In the genomic region with DNA sequence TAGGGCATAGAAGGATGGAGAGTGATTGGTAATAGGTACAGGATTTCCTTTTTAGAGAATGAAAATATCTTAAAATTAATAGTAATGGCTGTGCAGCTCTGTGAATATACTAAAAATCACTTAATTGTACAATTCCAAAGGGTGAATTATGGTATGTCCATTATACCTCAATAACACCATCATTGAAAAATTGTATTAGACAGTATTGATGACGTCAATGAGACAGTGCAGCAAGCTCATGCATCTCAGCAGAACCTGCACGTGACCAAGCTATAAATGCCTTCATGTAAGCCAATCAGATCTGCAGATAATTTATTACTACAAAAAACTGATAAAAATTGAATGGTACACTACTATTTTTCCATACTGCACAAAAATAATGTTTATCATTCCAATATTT, we compare ENCODE assay signal across 34 cellular contexts.
DNase-seq lines count a peak whose midpoint lies in the region; ATAC-seq, FAIRE-seq and TF ChIP-seq lines count a peak whose summit lies in the region.
"Had no signal": no experiment of that assay in that cellular context is flagged by ENCODE, and none has a peak within 500 bp of the region (broad histone marks: within the 10 kb centered on the region; RNA-seq: fewer than 3 reads in every experiment).

No MANE protein-coding gene starts in this region.

- H3K79me2 ChIP-seq in HepG2 (ENCODE audit: insufficient read depth, low read length) (no peaks in the 10 kb centered on the region), osteoblast (ENCODE audit: insufficient read depth, low read length) (no peaks in the 10 kb centered on the region)

- H3K27ac Mint-ChIP-seq in type B pancreatic cell, result no peak overlapping the region
- H3K27ac Mint-ChIP-seq: B cell; CD14-positive monocyte; CD4-positive, alpha-beta memory T cell; CD4-positive, alpha-beta T cell; CD4-positive, CD25-positive, alpha-beta regulatory T cell; CD8-positive, alpha-beta memory T cell; CD8-positive, alpha-beta T cell had no signal

- TF ChIP-seq CTCF in HepG2 (CRISPR knock-in tag; IDR thresholded peaks at IDR 0.05), result no peak
- TF ChIP-seq CTCF in right lobe of liver (IDR thresholded peaks at IDR 0.05), result no peak
- no peak for TF ChIP-seq CTCF in D721Med (IDR thresholded peaks at IDR 0.05; ENCODE audit: insufficient read depth, missing control alignments)
- TF ChIP-seq CTCF in osteoblast (IDR thresholded peaks at IDR 0.05; ENCODE audit: extremely low read depth, low read depth, low read length), result no peak
- no peak for TF ChIP-seq CTCF in type B pancreatic cell (conservative IDR thresholded peaks at IDR 0.05)

- TF ChIP-seq EP300 in HepG2 (IDR thresholded peaks at IDR 0.05; ENCODE audit: low read depth in 2 of 2, low read length in 2 of 2), result no peak
- no peak for TF ChIP-seq EP300 in HepG2 (CRISPR knock-in tag; IDR thresholded peaks at IDR 0.05; ENCODE audit: borderline replicate concordance)

- WGBS in HepG2 (ENCODE audit: low lambda C conversion rate), result 0% methylated on average over 2 of the region's 2 CpGs
- WGBS in right lobe of liver (ENCODE audit: insufficient coverage, low coverage, low lambda C conversion rate, missing lambda C conversion rate), result 32% methylated on average over 2 of the region's 2 CpGs

- H3K4me1 ChIP-seq in HepG2 (ENCODE audit: insufficient read depth, low read length) (no peaks in the 10 kb centered on the region), right lobe of liver (no peaks in the 10 kb centered on the region), osteoblast (ENCODE audit: insufficient read depth, low read length) (no peaks in the 10 kb centered on the region)
- H3K4me1 ChIP-seq: A549; BE2C; BLaER1; BLaER1 treated with 17β-estradiol and CSF1 and Interleukin-3, amounts not matched to agents 10 nM and 100 nM; Caco-2 had no signal

- H3K4me2 ChIP-seq in HepG2 (ENCODE audit: low read depth, low read length) (no peak overlapping the region), osteoblast (ENCODE audit: insufficient read depth, low read length) (no peak overlapping the region)
- H3K4me2 ChIP-seq: A549; BLaER1; BLaER1 treated with 17β-estradiol and CSF1 and Interleukin-3, amounts not matched to agents 10 nM and 100 nM had no signal

- H2AFZ ChIP-seq in HepG2 (ENCODE audit: low read length) (no peak overlapping the region), osteoblast (ENCODE audit: low read length) (no peak overlapping the region)

- H3K4me1 Mint-ChIP-seq in type B pancreatic cell (ENCODE audit: unreplicated experiment), result no peaks in the 10 kb centered on the region
- H3K4me1 Mint-ChIP-seq: B cell; CD14-positive monocyte; CD4-positive, alpha-beta memory T cell; CD4-positive, CD25-positive, alpha-beta regulatory T cell; CD8-positive, alpha-beta memory T cell had no signal

- H3K9ac ChIP-seq in HepG2 (ENCODE audit: insufficient read depth, low read depth, low read length), result no peak overlapping the region
- H3K9ac ChIP-seq: BLaER1; BLaER1 treated with 17β-estradiol and CSF1 and Interleukin-3, amounts not matched to agents 10 nM and 100 nM had no signal

- in situ Hi-C loops in HepG2 (cut with HindIII; ENCODE audit: extremely low pct_ligation_motif_present, low pct_unique_long_range_greater_than_20kb), result no loop called here

- H3K36me3 ChIP-seq in HepG2 (replicated peaks in 1 of 2; ENCODE audit: control insufficient read depth in 1 of 2, insufficient read depth in 2 of 2, low read length in 2 of 2) (no peaks in the 10 kb centered on the region), right lobe of liver (no peaks in the 10 kb centered on the region), osteoblast (ENCODE audit: insufficient read depth, low read length) (no peaks in the 10 kb centered on the region)
- H3K36me3 ChIP-seq: BE2C; BLaER1; BLaER1 treated with 17β-estradiol and CSF1 and Interleukin-3, amounts not matched to agents 10 nM and 100 nM had no signal

- H4K20me1 ChIP-seq in HepG2 (ENCODE audit: insufficient read depth, low read length) (no peaks in the 10 kb centered on the region), osteoblast (ENCODE audit: insufficient read depth, low read length) (no peaks in the 10 kb centered on the region)
- H4K20me1 ChIP-seq: BLaER1; BLaER1 treated with 17β-estradiol and CSF1 and Interleukin-3, amounts not matched to agents 10 nM and 100 nM had no signal

- H3K9me3 ChIP-seq in HepG2 (ENCODE audit: low read length) (no peaks in the 10 kb centered on the region), right lobe of liver (no peaks in the 10 kb centered on the region), osteoblast (ENCODE audit: low read depth, low read length) (peaks cover 2% of the 10 kb centered on the region)
- H3K9me3 ChIP-seq: A549; BE2C; BLaER1; BLaER1 treated with 17β-estradiol and CSF1 and Interleukin-3, amounts not matched to agents 10 nM and 100 nM; Caco-2 had no signal

- BruUV-seq in HepG2 (replicated peaks; lab: Mats Ljungman, UMichigan), result no TSS peak

- no peak overlapping the region for H3K4me3 Mint-ChIP-seq in type B pancreatic cell
- H3K4me3 Mint-ChIP-seq: B cell; CD14-positive monocyte; CD4-positive, alpha-beta memory T cell; CD4-positive, alpha-beta T cell; CD4-positive, CD25-positive, alpha-beta regulatory T cell; CD8-positive, alpha-beta memory T cell; CD8-positive, alpha-beta T cell had no signal

- TF ChIP-seq RAD21 in HepG2 (CRISPR knock-in tag; IDR thresholded peaks at IDR 0.05), result no peak

- DNase-seq in HepG2 (ENCODE audit: low spot score), result no peak
- no peak for DNase-seq in right lobe of liver
- DNase-seq in D721Med (ENCODE audit: insufficient read length, low spot score), result no peak
- DNase-seq in osteoblast (ENCODE audit: insufficient read length, low spot score, missing footprints), result peak; percentile 4
- no peak for DNase-seq in type B pancreatic cell (ENCODE audit: extremely low spot score, unreplicated experiment)
- no peak for DNase-seq in NK-92 treated with Interleukin-12 subunit alpha and Interleukin-12 subunit beta, amount 100 ng/mL, for 24 hours (lab: John Stamatoyannopoulos, UW)
- DNase-seq: 8988T; ACHN; AML-193; BE2C; C1 segment of cervical spinal cord; Caco-2; Calu3; CD4-positive, alpha-beta memory T cell; CD4-positive, alpha-beta T cell; CD4-positive, CD25-positive, alpha-beta regulatory T cell; CD8-positive, alpha-beta memory T cell; CD8-positive, alpha-beta T cell; COR-L47; DMS 273 treated with DMSO at 0.1 percent for 48 hours; DMS153; DMS53; DMS79; DMS79 treated with DMSO at 0.1 percent for 48 hours; DND-41; EL had no signal

- POLR2A ChIA-PET in HepG2 (lab: Yijun Ruan, JAX), result no interaction called here

- ATAC-seq in HepG2, result no peak
- no peak for ATAC-seq in right lobe of liver
- ATAC-seq: A549; CD8-positive, alpha-beta T cell had no signal

- TF ChIP-seq POLR2A in HepG2 (IDR thresholded peaks at IDR 0.05; ENCODE audit: insufficient read depth in 1 of 2, low read depth in 2 of 2, low read length in 2 of 2) (no peak), right lobe of liver (IDR thresholded peaks at IDR 0.05) (no peak)

- CTCF ChIA-PET in HepG2 (lab: Yijun Ruan, JAX; ENCODE audit: low intra/inter-chr PET ratio, low total read pairs), result no interaction called here

- no peaks in the 10 kb centered on the region for H3K27me3 Mint-ChIP-seq in type B pancreatic cell
- H3K27me3 Mint-ChIP-seq: B cell; CD4-positive, alpha-beta memory T cell; CD4-positive, alpha-beta T cell; CD4-positive, CD25-positive, alpha-beta regulatory T cell; CD8-positive, alpha-beta memory T cell had no signal

- no peak overlapping the region for H3K4me3 ChIP-seq in HepG2 (replicated peaks in 1 of 3; ENCODE audit: insufficient read depth in 1 of 3, low read depth in 2 of 3, low read length in 3 of 3)
- H3K4me3 ChIP-seq in right lobe of liver, result no peak overlapping the region
- H3K4me3 ChIP-seq in osteoblast (ENCODE audit: insufficient read depth, low read length), result no peak overlapping the region
- H3K4me3 ChIP-seq: A549; BLaER1; BLaER1 treated with 17β-estradiol and CSF1 and Interleukin-3, amounts not matched to agents 10 nM and 100 nM had no signal

- intact Hi-C loops in HepG2 (cut with micrococcal nuclease; ENCODE audit: unreplicated experiment), result no loop called here
- intact Hi-C loops in right lobe of liver (cut with DNase I), result no loop called here

- H3K27ac ChIP-seq in HepG2 (ENCODE audit: extremely low read length, insufficient read depth, low read length) (no peak overlapping the region), right lobe of liver (no peak overlapping the region), osteoblast (ENCODE audit: low read depth, low read length) (no peak overlapping the region)
- H3K27ac ChIP-seq: 22Rv1; A549; BLaER1; BLaER1 treated with 17β-estradiol and CSF1 and Interleukin-3, amounts not matched to agents 10 nM and 100 nM; C4-2B had no signal

- no peaks in the 10 kb centered on the region for H3K9me3 Mint-ChIP-seq in type B pancreatic cell
- H3K9me3 Mint-ChIP-seq: CD8-positive, alpha-beta T cell had no signal

- FAIRE-seq in HepG2 (lab: Jason Lieb, UNC) (no peak), D721Med (lab: Jason Lieb, UNC) (peak; percentile 100)
- FAIRE-seq: A204.1, A549 had no signal

- H3K36me3 Mint-ChIP-seq in type B pancreatic cell, result no peaks in the 10 kb centered on the region
- H3K36me3 Mint-ChIP-seq: CD14-positive monocyte; CD4-positive, alpha-beta memory T cell; CD4-positive, CD25-positive, alpha-beta regulatory T cell; CD8-positive, alpha-beta memory T cell; CD8-positive, alpha-beta T cell had no signal

- H3K27me3 ChIP-seq in HepG2 (ENCODE audit: control insufficient read depth in 1 of 2, insufficient read depth in 2 of 2, low read length in 2 of 2), result no peaks in the 10 kb centered on the region
- no peaks in the 10 kb centered on the region for H3K27me3 ChIP-seq in right lobe of liver
- no peaks in the 10 kb centered on the region for H3K27me3 ChIP-seq in osteoblast (ENCODE audit: insufficient read depth, low read length)
- H3K27me3 ChIP-seq: BE2C; BLaER1; BLaER1 treated with 17β-estradiol and CSF1 and Interleukin-3, amounts not matched to agents 10 nM and 100 nM had no signal

TF ChIP-seq in HepG2, 621 proteins besides CTCF, POLR2A, EP300 and RAD21 (continues in another document):
- TF ChIP-seq ATF7 (IDR thresholded peaks at IDR 0.05) (peak; percentile 72), ATF7 (CRISPR knock-in tag; IDR thresholded peaks at IDR 0.05) (no peak), CREB1 (IDR thresholded peaks at IDR 0.05) (peak; percentile 85), CREB1 (CRISPR knock-in tag; IDR thresholded peaks at IDR 0.05) (no peak)
